Comparison of ENCODE assay signal across 7 cellular contexts in genomic region chr19:3606174-3606689, GRCh38. TPM values are rescaled to one million over a fixed set of nuclear protein-coding genes. Genes with fewer than 3 reads are reported as not detected.
DNase-seq lines count a peak whose midpoint lies in the region; ATAC-seq and TF ChIP-seq lines count a peak whose summit lies in the region.
"Had no signal": no experiment of that assay in that cellular context is flagged by ENCODE, and none has a peak within 500 bp of the region (broad histone marks: within the 10 kb centered on the region; RNA-seq: fewer than 3 reads in every experiment).

No MANE protein-coding gene starts in this region.

- no peak for TF ChIP-seq CTCF in Peyer's patch (IDR thresholded peaks at IDR 0.05)

- peak; percentile 7 to 8 for ATAC-seq in right cardiac atrium
- no peak for ATAC-seq in GM21367 (IDR thresholded peaks at IDR 0.05; ENCODE audit: unreplicated experiment)
- no peak for ATAC-seq in HG03025 (IDR thresholded peaks at IDR 0.05; ENCODE audit: low FRiP score, unreplicated experiment)

- peak overlapping the region; percentile 96 for H3K4me2 ChIP-seq in BLaER1

- DNase-seq in Peyer's patch (peak; percentile 54 to 81 (median 79)), right cardiac atrium (peak in 2 of 3 donors; percentile 77 to 78), SIG-M5 treated with dmso at 0.1 percent for 504 hours (lab: John Stamatoyannopoulos, UW; ENCODE audit: unreplicated experiment) (no peak)

- WGBS in right cardiac atrium, result 10% methylated on average over 35 of the region's 35 CpGs

- H3K27me3 ChIP-seq in BLaER1 (peaks cover 23% of the 10 kb centered on the region), Peyer's patch (no peaks in the 10 kb centered on the region), right cardiac atrium (ENCODE audit: control insufficient read depth, insufficient read depth) (no peaks in the 10 kb centered on the region)

- H3K9ac ChIP-seq in BLaER1, result no peak overlapping the region

- peaks cover 6% of the 10 kb centered on the region for H3K36me3 ChIP-seq in BLaER1
- peaks cover 0 to 4% (median 0%) of the 10 kb centered on the region in 3 donors for H3K36me3 ChIP-seq in Peyer's patch

- H4K20me1 ChIP-seq in BLaER1, result peaks cover 16% of the 10 kb centered on the region; the same call in 1 of the 2 replicates

- intact Hi-C loops in right cardiac atrium (cut with DNase I), result no loop called here

- H3K4me3 ChIP-seq in BLaER1 (peak overlapping the region; percentile 51; the same call in 1 of the 2 replicates), Peyer's patch (peak overlapping the region; percentile 41 to 57 (median 48)), right cardiac atrium (ENCODE audit: low read length) (peak overlapping the region; percentile 71)

- H3K9me3 ChIP-seq in BLaER1 (no peaks in the 10 kb centered on the region), Peyer's patch (no peaks in the 10 kb centered on the region), right cardiac atrium (ENCODE audit: control insufficient read depth, low read length) (no peaks in the 10 kb centered on the region)
- H3K9me3 ChIP-seq: neutrophil had no signal

- TF ChIP-seq POLR2A in Peyer's patch (IDR thresholded peaks at IDR 0.05), result no peak

- H3K27ac ChIP-seq in BLaER1, result no peak overlapping the region
- peak overlapping the region; percentile 55 to 74 (median 70) for H3K27ac ChIP-seq in Peyer's patch
- peak overlapping the region; percentile 2 for H3K27ac ChIP-seq in right cardiac atrium (ENCODE audit: low read length)
- H3K27ac ChIP-seq: neutrophil had no signal

- H3K4me1 ChIP-seq in BLaER1 (peaks cover 85% of the 10 kb centered on the region), Peyer's patch (peaks cover 0 to 40% (median 23%) of the 10 kb centered on the region in 4 donors), right cardiac atrium (ENCODE audit: control insufficient read depth, insufficient read depth, low read length) (peaks cover 3% of the 10 kb centered on the region)

RNA-seq across cellular contexts. Expression of gene TBXA2R, which starts 0.4 kb away (rescaled TPM):
- 1 to 10 TPM in 2 of 4 donors, under 1 TPM in 1, not detected in 1; 0.80 to 5.0 (median 1.6) TPM for total RNA-seq in Peyer's patch
- total RNA-seq in right cardiac atrium, result 1 to 10 TPM; 1.3 to 2.2 (median 2.0) TPM
- 1.8 TPM for polyA plus RNA-seq in right cardiac atrium

RNA-seq across cellular contexts. Expression of gene CACTIN, which starts 20.4 kb away (rescaled TPM):
- total RNA-seq in Peyer's patch (10 to 100 TPM; 21.2 to 60.2 (median 33.3) TPM), right cardiac atrium (10 to 100 TPM; 13.8 to 17.8 (median 14.4) TPM)
- polyA plus RNA-seq in right cardiac atrium, result 13.5 TPM

RNA-seq across cellular contexts. Expression of gene GIPC3, which starts 21.0 kb away (rescaled TPM):
- 1 to 10 TPM in 2 of 4 donors, under 1 TPM in 2; 0.13 to 5.8 (median 0.70) TPM for total RNA-seq in Peyer's patch
- 1 to 10 TPM in 2 of 4 donors, under 1 TPM in 2; 0.89 to 2.1 (median 1.2) TPM for total RNA-seq in right cardiac atrium
- polyA plus RNA-seq in right cardiac atrium, result 1.2 TPM

RNA-seq across cellular contexts. Expression of gene HMG20B, which starts 33.5 kb away (rescaled TPM):
- total RNA-seq in Peyer's patch, result 100 to 1,000 TPM in 2 of 4 donors, 10 to 100 TPM in 2; 70.4 to 236 (median 117) TPM
- total RNA-seq in right cardiac atrium, result 10 to 100 TPM; 35.7 to 46.0 (median 36.2) TPM
- 50.5 TPM for polyA plus RNA-seq in right cardiac atrium

RNA-seq across cellular contexts. Expression of gene MFSD12, which starts 48.8 kb away (rescaled TPM):
- total RNA-seq in Peyer's patch (100 to 1,000 TPM in 2 of 4 donors, 10 to 100 TPM in 2; 76.5 to 146 (median 104) TPM), right cardiac atrium (10 to 100 TPM; 20.6 to 31.7 (median 29.6) TPM)
- polyA plus RNA-seq in right cardiac atrium, result 21.3 TPM

Comparison
In these comparisons a context has a peak if more than half of its experiments do, and no peak if none do; other contexts are left out.
1. ATAC-seq: peak in right cardiac atrium (2 of 2); none in GM21367 (single experiment) and HG03025 (single experiment).
2. Peak in every context shown above with its lines, with median percentiles within 50 percentile points of each other: H3K4me3 ChIP-seq.